ENCODE assay signal across 1 cellular context in genomic region chr7:37031571-37032257, GRCh38.
TF ChIP-seq lines count a peak whose summit lies in the region.

No MANE protein-coding gene starts in this region.

TF ChIP-seq in GM12878, 131 proteins besides CTCF, POLR2A, EP300 and RAD21 (continued from another document):
- no peak for TF ChIP-seq ZNF687 (IDR thresholded peaks at IDR 0.05)
- TF ChIP-seq JUNB (IDR thresholded peaks at IDR 0.05), result no peak
- TF ChIP-seq ZZZ3 (IDR thresholded peaks at IDR 0.05; ENCODE audit: control insufficient read depth, insufficient read length, low read depth), result no peak
